Comparison of ENCODE assay signal across 8 cellular contexts in genomic region chr17:46044286-46044928, GRCh38. TPM values are rescaled to one million over a fixed set of nuclear protein-coding genes. Genes with fewer than 3 reads are reported as not detected.
DNase-seq lines count a peak whose midpoint lies in the region; ATAC-seq and TF ChIP-seq lines count a peak whose summit lies in the region.

No MANE protein-coding gene starts in this region.

- 67% methylated on average over 5 of the region's 5 CpGs for WGBS in thymus

- peaks cover 90% of the 10 kb centered on the region for H3K36me3 Mint-ChIP-seq in CD4-positive, alpha-beta T cell (ENCODE audit: low read depth)
- H3K36me3 Mint-ChIP-seq in activated T-cell treated with anti-CD3 and anti-CD28 coated beads, Interleukin-2, amount 50 U/mL, for 24 hours (ENCODE audit: low read depth), result peaks cover 92% of the 10 kb centered on the region
- peaks cover 69% of the 10 kb centered on the region for H3K36me3 Mint-ChIP-seq in nephron (ENCODE audit: low read depth)

- ATAC-seq in CD4-positive, alpha-beta T cell (ENCODE audit: poor library complexity), result peak; percentile 74
- no peak for ATAC-seq in HG03432 (IDR thresholded peaks at IDR 0.05; ENCODE audit: unreplicated experiment)

- H3K27me3 Mint-ChIP-seq in CD4-positive, alpha-beta T cell, result no peaks in the 10 kb centered on the region
- no peaks in the 10 kb centered on the region for H3K27me3 Mint-ChIP-seq in activated T-cell treated with anti-CD3 and anti-CD28 coated beads, Interleukin-2, amount 50 U/mL, for 24 hours
- no peaks in the 10 kb centered on the region for H3K27me3 Mint-ChIP-seq in nephron (ENCODE audit: low read depth)

- intact Hi-C loops in CD4-positive, alpha-beta T cell (cut with DNase I, micrococcal nuclease), result loop anchor here (1.0 to 2.0 kb wide), 6 partner anchors 42 to 169 kb away; no protein-coding TSS in a partner anchor

- POLR2A ChIA-PET in CD4-positive, alpha-beta T cell (lab: Charles Lee), result interaction anchor here (1.0 to 2.0 kb wide), 7 partner anchors 24 to 168 kb away, joined by 3 to 16 read pairs (median 5); partner anchors contain the start of gene KANSL1

- H3K9me3 ChIP-seq in CD4-positive, alpha-beta T cell (ENCODE audit: control insufficient read depth, low read length), result no peaks in the 10 kb centered on the region
- H3K9me3 ChIP-seq in thymus (ENCODE audit: control insufficient read depth), result no peaks in the 10 kb centered on the region

- no peaks in the 10 kb centered on the region for H3K9me3 Mint-ChIP-seq in CD4-positive, alpha-beta T cell
- H3K9me3 Mint-ChIP-seq in activated T-cell treated with anti-CD3 and anti-CD28 coated beads, Interleukin-2, amount 50 U/mL, for 24 hours, result no peaks in the 10 kb centered on the region
- H3K9me3 Mint-ChIP-seq in nephron, result no peaks in the 10 kb centered on the region

- peak overlapping the region; percentile 54 for H3K27ac Mint-ChIP-seq in CD4-positive, alpha-beta T cell
- H3K27ac Mint-ChIP-seq in activated T-cell treated with anti-CD3 and anti-CD28 coated beads, Interleukin-2, amount 50 U/mL, for 24 hours, result peak overlapping the region; percentile 75
- peak overlapping the region; percentile 17 to 77 (median 50) for H3K27ac Mint-ChIP-seq in nephron

- H3K4me1 ChIP-seq in thymus (ENCODE audit: control insufficient read depth, insufficient read depth, low read length), result no peaks in the 10 kb centered on the region

- peaks cover 18% of the 10 kb centered on the region for H3K4me1 Mint-ChIP-seq in CD4-positive, alpha-beta T cell (ENCODE audit: low read depth)
- peaks cover 29% of the 10 kb centered on the region for H3K4me1 Mint-ChIP-seq in activated T-cell treated with anti-CD3 and anti-CD28 coated beads, Interleukin-2, amount 50 U/mL, for 24 hours (ENCODE audit: low read depth)
- H3K4me1 Mint-ChIP-seq in nephron, result peaks cover 27% of the 10 kb centered on the region

- H3K4me3 ChIP-seq in HL-60 (replicated peaks; ENCODE audit: insufficient read depth, low read length), result no peak overlapping the region
- H3K4me3 ChIP-seq in thymus (ENCODE audit: low read length), result no peak overlapping the region

- CTCF ChIA-PET in CD4-positive, alpha-beta T cell (lab: Charles Lee), result interaction anchor here (0.6 to 2.7 kb wide), 24 partner anchors 8 to 223 kb away, joined by 3 to 31 read pairs (median 4); partner anchors contain the start of gene KANSL1

- peak in 9 of 10 experiments; percentile 23 to 54 (median 40) for DNase-seq in CD4-positive, alpha-beta T cell
- DNase-seq in HL-60 (ENCODE audit: low read depth in 1 of 2, low spot score in 1 of 2), result peak; percentile 31 to 80
- DNase-seq in NCI-H82 treated with DMSO at 0.1 percent for 48 hours (lab: John Stamatoyannopoulos, UW; ENCODE audit: unreplicated experiment), result peak; percentile 97
- no peak for DNase-seq in activated T-cell treated with anti-CD3 and anti-CD28 coated beads, Interleukin-2, amount 50 U/mL, for 24 hours
- peak; percentile 96 for DNase-seq in fibroblast of peridontal ligament (ENCODE audit: extremely low read depth)

- H3K27me3 ChIP-seq in CD4-positive, alpha-beta T cell (ENCODE audit: control insufficient read depth, insufficient read depth, low read length), result no peaks in the 10 kb centered on the region
- H3K27me3 ChIP-seq in HL-60 (ENCODE audit: insufficient read depth, poor library complexity, severe bottlenecking) (no peaks in the 10 kb centered on the region), thymus (ENCODE audit: control insufficient read depth, insufficient read depth) (no peaks in the 10 kb centered on the region)

- H3K36me3 ChIP-seq in thymus (ENCODE audit: control insufficient read depth, insufficient read depth), result peaks cover 60% of the 10 kb centered on the region

- no peak overlapping the region for H3K27ac ChIP-seq in CD4-positive, alpha-beta T cell (ENCODE audit: low read depth, low read length)
- H3K27ac ChIP-seq in HL-60 (replicated peaks), result no peak overlapping the region
- peak overlapping the region; percentile 58 for H3K27ac ChIP-seq in thymus (ENCODE audit: low read depth)

- TF ChIP-seq CTCF in CD4-positive, alpha-beta T cell (IDR thresholded peaks at IDR 0.05), result peak; percentile 80
- TF ChIP-seq CTCF in HL-60 (IDR thresholded peaks at IDR 0.05; ENCODE audit: insufficient read depth, low read length), result peak; percentile 70
- TF ChIP-seq CTCF in nephron (IDR thresholded peaks at IDR 0.05; ENCODE audit: unreplicated experiment in 3 of 3), result peak; percentile 81 to 84 (median 83)

- no peak overlapping the region for H3K4me3 Mint-ChIP-seq in CD4-positive, alpha-beta T cell
- H3K4me3 Mint-ChIP-seq in activated T-cell treated with anti-CD3 and anti-CD28 coated beads, Interleukin-2, amount 50 U/mL, for 24 hours, result no peak overlapping the region
- H3K4me3 Mint-ChIP-seq in nephron, result no peak overlapping the region

RNA-seq across cellular contexts. Expression of gene STH, which starts 45.4 kb away (rescaled TPM):
- total RNA-seq in CD4-positive, alpha-beta T cell, result not detected
- polyA plus RNA-seq in thymus, result not detected
